ENCODE assay signal across 26 cellular contexts in genomic region chr5:17232405-17232804, GRCh38. TPM values are rescaled to one million over a fixed set of nuclear protein-coding genes. Genes with fewer than 3 reads are reported as not detected.
"Had no signal": no experiment of that assay in that cellular context is flagged by ENCODE, and none has a peak within 500 bp of the region (broad histone marks: within the 10 kb centered on the region; RNA-seq: fewer than 3 reads in every experiment).

No MANE protein-coding gene starts in this region.

- FAIRE-seq: endometrium had no signal

- H3K4me3 ChIP-seq: cardiac muscle cell, left ventricle myocardium inferior, sigmoid colon, smooth muscle cell, testis, upper lobe of right lung had no signal

- H3K27me3 Mint-ChIP-seq: activated CD4-positive, alpha-beta memory T cell treated with anti-CD3 and anti-CD28 coated beads, Interleukin-2, amount 10 ng/mL, durations not matched to agents 7 days and 5 days; activated CD8-positive, alpha-beta memory T cell treated with anti-CD3 and anti-CD28 coated beads, Interleukin-2, amount 10 ng/mL, durations not matched to agents 7 days and 5 days; activated naive CD8-positive, alpha-beta T cell treated with anti-CD3 and anti-CD28 coated beads, Interleukin-2, amount 50 U/mL, for 24 hours had no signal

- H3K4me3 Mint-ChIP-seq: activated CD4-positive, alpha-beta memory T cell treated with anti-CD3 and anti-CD28 coated beads, Interleukin-2, amount 10 ng/mL, durations not matched to agents 7 days and 5 days; activated CD8-positive, alpha-beta memory T cell treated with anti-CD3 and anti-CD28 coated beads, Interleukin-2, amount 10 ng/mL, durations not matched to agents 7 days and 5 days; activated naive CD8-positive, alpha-beta T cell treated with anti-CD3 and anti-CD28 coated beads, Interleukin-2, amount 50 U/mL, for 24 hours; nephron; T-helper 1 cell treated with Interleukin-12 subunit alpha and Interleukin-12 subunit beta and Interleukin-4 antibody, amounts not matched to agents 30 μg/mL and 1 μg/mL, for 36 hours had no signal

- H3K27ac Mint-ChIP-seq: activated CD4-positive, alpha-beta memory T cell treated with anti-CD3 and anti-CD28 coated beads, Interleukin-2, amount 10 ng/mL, durations not matched to agents 7 days and 5 days; activated CD8-positive, alpha-beta memory T cell treated with anti-CD3 and anti-CD28 coated beads, Interleukin-2, amount 10 ng/mL, durations not matched to agents 7 days and 5 days; activated naive CD8-positive, alpha-beta T cell treated with anti-CD3 and anti-CD28 coated beads, Interleukin-2, amount 50 U/mL, for 24 hours; nephron; T-helper 1 cell treated with Interleukin-12 subunit alpha and Interleukin-12 subunit beta and Interleukin-4 antibody, amounts not matched to agents 30 μg/mL and 1 μg/mL, for 36 hours had no signal

- H3K27ac ChIP-seq: cardiac muscle cell, left ventricle myocardium inferior, parathyroid adenoma, sigmoid colon, testis, upper lobe of right lung had no signal

- DNase-seq: activated CD4-positive, alpha-beta memory T cell treated with anti-CD3 and anti-CD28 coated beads, Interleukin-2, amount 10 ng/mL, durations not matched to agents 7 days and 5 days; activated CD4-positive, alpha-beta T cell treated with anti-CD3 and anti-CD28 coated beads for 48 hours; activated CD8-positive, alpha-beta memory T cell treated with anti-CD3 and anti-CD28 coated beads, Interleukin-2, amount 10 ng/mL, durations not matched to agents 7 days and 5 days; activated effector memory CD4-positive, alpha-beta T cell treated with anti-CD3 and anti-CD28 coated beads, Interleukin-2, amount 50 U/mL, for 16 hours; activated naive CD4-positive, alpha-beta T cell treated with anti-CD3 and anti-CD28 coated beads, Interleukin-2, amount 50 U/mL, for 16 hours; activated naive CD8-positive, alpha-beta T cell treated with anti-CD3 and anti-CD28 coated beads, Interleukin-2, amount 50 U/mL, for 24 hours; activated T-cell treated with anti-CD3 and anti-CD28 coated beads for 4 hours; cortex of kidney; foreskin melanocyte; hippocampal formation; left ventricle myocardium inferior; mammary epithelial cell; nucleus accumbens; sigmoid colon; stimulated activated CD4-positive, alpha-beta T cell treated with anti-CD3 and anti-CD28 coated beads, Interleukin-15, amount 100 ng/mL, for 24 hours; stimulated activated CD8-positive, alpha-beta memory T cell treated with anti-CD3 and anti-CD28 coated beads, Interleukin-4, amount 100 ng/mL, for 48 hours; stimulated activated naive CD4-positive, alpha-beta T cell; T1000; testis; upper lobe of right lung had no signal

- H3K79me2 ChIP-seq: parathyroid adenoma had no signal

- H3K9me3 Mint-ChIP-seq: activated naive CD8-positive, alpha-beta T cell treated with anti-CD3 and anti-CD28 coated beads, Interleukin-2, amount 50 U/mL, for 24 hours; nephron; T-helper 1 cell treated with Interleukin-12 subunit alpha and Interleukin-12 subunit beta and Interleukin-4 antibody, amounts not matched to agents 30 μg/mL and 1 μg/mL, for 36 hours had no signal

- ATAC-seq: activated CD8-positive, alpha-beta memory T cell treated with anti-CD3 and anti-CD28 coated beads, Interleukin-2, amount 10 ng/mL, durations not matched to agents 7 days and 5 days; activated naive CD8-positive, alpha-beta T cell treated with anti-CD3 and anti-CD28 coated beads, Interleukin-2, amount 50 U/mL, for 24 hours; upper lobe of right lung had no signal

- H3K9me3 ChIP-seq: left ventricle myocardium inferior, sigmoid colon, testis, upper lobe of right lung had no signal

- H2AFZ ChIP-seq: parathyroid adenoma had no signal

- H3K36me3 ChIP-seq: cardiac muscle cell, left ventricle myocardium inferior, sigmoid colon, upper lobe of right lung had no signal

- H3K36me3 Mint-ChIP-seq: activated CD8-positive, alpha-beta memory T cell treated with anti-CD3 and anti-CD28 coated beads, Interleukin-2, amount 10 ng/mL, durations not matched to agents 7 days and 5 days had no signal

- H3K4me1 ChIP-seq: left ventricle myocardium inferior, parathyroid adenoma, sigmoid colon, testis, upper lobe of right lung had no signal

- H3K9ac ChIP-seq: parathyroid adenoma had no signal

- H3K27me3 ChIP-seq: cardiac muscle cell, sigmoid colon, testis, upper lobe of right lung had no signal

RNA-seq across cellular contexts. Expression of gene BASP1, which starts 15.0 kb away (rescaled TPM):
- total RNA-seq: activated CD4-positive, alpha-beta memory T cell treated with anti-CD3 and anti-CD28 coated beads, Interleukin-2, amount 10 ng/mL, durations not matched to agents 7 days and 5 days had no signal
